In genomic region chr3:155745795-155746550, GRCh38 we compare ENCODE assay signal across 8 cellular contexts. TPM values are rescaled to one million over a fixed set of nuclear protein-coding genes. Genes with fewer than 3 reads are reported as not detected.
A peak's percentile ranks its signal among the peaks of the same experiment; 100 is the strongest.
DNase-seq lines count a peak whose midpoint lies in the region; ATAC-seq and TF ChIP-seq lines count a peak whose summit lies in the region.

No MANE protein-coding gene starts in this region.

- intact Hi-C loops in mucosa of descending colon (cut with DNase I, micrococcal nuclease), result no loop called here
- intact Hi-C loops in spleen (cut with DNase I; ENCODE audit: low total_unique reads), result no loop called here

- H3K4me3 ChIP-seq in HAP-1, result peak overlapping the region; percentile 13
- H3K4me3 ChIP-seq in ectodermal cell (ENCODE audit: insufficient read depth, low read depth, low read length), result peak overlapping the region; percentile 24
- H3K4me3 ChIP-seq in mucosa of descending colon, result no peak overlapping the region
- peak overlapping the region in 3 of 8 donors; percentile 54 to 76 (median 57) for H3K4me3 ChIP-seq in spleen

- TF ChIP-seq CTCF in mucosa of descending colon (IDR thresholded peaks at IDR 0.05) (no peak), spleen (IDR thresholded peaks at IDR 0.05 in 8 of 11, conservative IDR thresholded peaks at IDR 0.05 in 3 of 11) (no peak), GM10266 (IDR thresholded peaks at IDR 0.05; ENCODE audit: control insufficient read depth, insufficient read depth, low read depth, missing control alignments) (no peak)

- DNase-seq in HAP-1 (ENCODE audit: low spot score in 2 of 2) (peak; percentile 82 to 89), NCI-H510A (lab: John Stamatoyannopoulos, UW) (peak; percentile 39), mucosa of descending colon (peak in 2 of 3 donors; percentile 45 to 51), activated gamma-delta T cell (lab: John Stamatoyannopoulos, UW) (no peak), spleen (no peak), GM10266 (ENCODE audit: extremely low spot score) (no peak)

- TF ChIP-seq POLR2A in spleen (IDR thresholded peaks at IDR 0.05), result no peak

- 1 to 3% methylated on average over 19 of the region's 19 CpGs for WGBS in ectodermal cell, 2 experiments
- 18 to 33% (median 23%) methylated on average over 19 of the region's 19 CpGs for WGBS in spleen, 5 donors

- in situ Hi-C loops in HAP-1 (cut with MboI; ENCODE audit: low sequenced_read_pairs), result loop anchor here (10.0 kb wide), 1 partner anchor 109 kb away; the partner anchor contains the start of gene SLC33A1

- H3K27me3 ChIP-seq in HAP-1 (ENCODE audit: low read depth) (no peaks in the 10 kb centered on the region), ectodermal cell (ENCODE audit: control insufficient read depth, insufficient read depth, low read length, poor library complexity, severe bottlenecking) (no peaks in the 10 kb centered on the region), spleen (replicated peaks in 1 of 7) (peaks cover 0 to 61% (median 20%) of the 10 kb centered on the region in 7 donors)

- no peaks in the 10 kb centered on the region for H3K9me3 ChIP-seq in HAP-1
- H3K9me3 ChIP-seq in ectodermal cell (ENCODE audit: control insufficient read depth, low read length), result no peaks in the 10 kb centered on the region
- H3K9me3 ChIP-seq in mucosa of descending colon, result no peaks in the 10 kb centered on the region
- H3K9me3 ChIP-seq in spleen, result no peaks in the 10 kb centered on the region

- H3K4me1 ChIP-seq in HAP-1 (peaks cover 47% of the 10 kb centered on the region), ectodermal cell (ENCODE audit: control insufficient read depth, insufficient read depth, low read length) (peaks cover 54% of the 10 kb centered on the region), mucosa of descending colon (ENCODE audit: low read depth) (peaks cover 6% of the 10 kb centered on the region), spleen (peaks cover 6 to 31% (median 27%) of the 10 kb centered on the region in 6 donors)

- H3K27ac ChIP-seq in ectodermal cell (ENCODE audit: insufficient read depth, low read depth, low read length, poor library complexity, severe bottlenecking) (peak overlapping the region; percentile 96), spleen (no peak overlapping the region)

- H3K36me3 ChIP-seq in HAP-1 (replicated peaks) (no peaks in the 10 kb centered on the region; the same call in 1 of the 2 replicates), ectodermal cell (ENCODE audit: control insufficient read depth, insufficient read depth, low read length) (no peaks in the 10 kb centered on the region), mucosa of descending colon (ENCODE audit: low read depth) (no peaks in the 10 kb centered on the region), spleen (no peaks in the 10 kb centered on the region)

- ATAC-seq in mucosa of descending colon, result peak; percentile 58
- no peak for ATAC-seq in HG02588 (IDR thresholded peaks at IDR 0.05; ENCODE audit: unreplicated experiment)

RNA-seq across cellular contexts. Expression of gene PLCH1, which starts 1.1 kb away (rescaled TPM):
- 26.1 TPM for polyA plus RNA-seq in ectodermal cell (2013, experiment 1 of 4)
- polyA plus RNA-seq in ectodermal cell (2013, experiment 2 of 4), result 34.1 TPM
- polyA plus RNA-seq in ectodermal cell (2013, experiment 3 of 4), result 22.6 TPM
- polyA plus RNA-seq in ectodermal cell (2013, experiment 4 of 4), result 30.4 TPM
- total RNA-seq in mucosa of descending colon, result 10 to 100 TPM in 2 of 3 donors, 1 to 10 TPM in 1; 4.2 to 13.2 (median 10.2) TPM
- under 1 TPM in 6 of 7 donors, not detected in 1; 0.06 to 0.37 (median 0.23) TPM for total RNA-seq in spleen
- under 1 TPM; 0.02 to 0.04 (median 0.03) TPM for polyA plus RNA-seq in spleen

Comparison
In these comparisons a context has a peak if more than half of its experiments do, and no peak if none do; other contexts are left out.
1. DNase-seq: peak in HAP-1 (2 of 2), NCI-H510A (single experiment) and mucosa of descending colon (2 of 3); none in activated gamma-delta T cell (single experiment), spleen (single experiment) and GM10266 (single experiment).